Comparison of ENCODE assay signal across 21 cellular contexts in genomic region chr13:99527346-99527745, GRCh38. TPM values are rescaled to one million over a fixed set of nuclear protein-coding genes. Genes with fewer than 3 reads are reported as not detected.
DNase-seq lines count a peak whose midpoint lies in the region; ATAC-seq and TF ChIP-seq lines count a peak whose summit lies in the region.
"Had no signal": no experiment of that assay in that cellular context is flagged by ENCODE, and none has a peak within 500 bp of the region (broad histone marks: within the 10 kb centered on the region; RNA-seq: fewer than 3 reads in every experiment).

No MANE protein-coding gene starts in this region.

- TF ChIP-seq CTCF in HEK293 (tag by site-specific recombination; IDR thresholded peaks at IDR 0.05), result no peak

- peaks cover 8 to 51% of the 10 kb centered on the region in 2 experiments for H3K36me3 ChIP-seq in HEK293 (ENCODE audit: control insufficient read depth in 2 of 2, insufficient read depth in 1 of 2, low read length in 2 of 2)
- H3K36me3 ChIP-seq: ovary had no signal

- intact Hi-C loops in activated T-helper 2 cell treated with anti-CD3 and anti-CD28 coated beads, Interferon-gamma antibody, Interleukin-2, Interleukin-4, amounts not matched to agents 10 μg/mL and 5 μg/mL and 100 μg/mL, durations not matched to agents 14 hours and 24 hours and 36 hours (cut with micrococcal nuclease), result loop anchor here (5.0 kb wide), 1 partner anchor 90 kb away; no protein-coding TSS in a partner anchor

- H3K4me1 Mint-ChIP-seq in activated naive CD4-positive, alpha-beta T cell treated with anti-CD3 and anti-CD28 coated beads, Interleukin-2, amount 10 ng/mL, durations not matched to agents 7 days and 5 days, result peaks cover 28% of the 10 kb centered on the region
- H3K4me1 Mint-ChIP-seq in activated T-helper 2 cell treated with anti-CD3 and anti-CD28 coated beads, Interferon-gamma antibody, Interleukin-2, Interleukin-4, amounts not matched to agents 10 μg/mL and 5 μg/mL and 100 μg/mL, durations not matched to agents 14 hours and 24 hours and 36 hours (ENCODE audit: low read depth), result peaks cover 35% of the 10 kb centered on the region
- peaks cover 39% of the 10 kb centered on the region for H3K4me1 Mint-ChIP-seq in stimulated activated effector memory CD8-positive, alpha-beta T cell treated with anti-CD3 and anti-CD28 coated beads, Interleukin-12 subunit alpha, Interleukin-12 subunit beta, amount 100 ng/mL, for 72 hours

- H3K4me3 Mint-ChIP-seq in activated naive CD4-positive, alpha-beta T cell treated with anti-CD3 and anti-CD28 coated beads, Interleukin-2, amount 10 ng/mL, durations not matched to agents 7 days and 5 days, result no peak overlapping the region
- no peak overlapping the region for H3K4me3 Mint-ChIP-seq in activated T-helper 2 cell treated with anti-CD3 and anti-CD28 coated beads, Interferon-gamma antibody, Interleukin-2, Interleukin-4, amounts not matched to agents 10 μg/mL and 5 μg/mL and 100 μg/mL, durations not matched to agents 14 hours and 24 hours and 36 hours (ENCODE audit: low read depth)
- H3K4me3 Mint-ChIP-seq in stimulated activated effector memory CD8-positive, alpha-beta T cell treated with anti-CD3 and anti-CD28 coated beads, Interleukin-12 subunit alpha, Interleukin-12 subunit beta, amount 100 ng/mL, for 72 hours, result no peak overlapping the region
- H3K4me3 Mint-ChIP-seq: nephron progenitor cell, type B pancreatic cell had no signal

- ATAC-seq in stimulated activated effector memory CD8-positive, alpha-beta T cell treated with anti-CD3 and anti-CD28 coated beads, Interleukin-12 subunit alpha, Interleukin-12 subunit beta, amount 100 ng/mL, for 72 hours, result no peak

- H3K9me3 Mint-ChIP-seq in activated naive CD4-positive, alpha-beta T cell treated with anti-CD3 and anti-CD28 coated beads, Interleukin-2, amount 10 ng/mL, durations not matched to agents 7 days and 5 days, result peaks cover 5% of the 10 kb centered on the region
- H3K9me3 Mint-ChIP-seq in activated T-helper 2 cell treated with anti-CD3 and anti-CD28 coated beads, Interferon-gamma antibody, Interleukin-2, Interleukin-4, amounts not matched to agents 10 μg/mL and 5 μg/mL and 100 μg/mL, durations not matched to agents 14 hours and 24 hours and 36 hours, result no peaks in the 10 kb centered on the region
- no peaks in the 10 kb centered on the region for H3K9me3 Mint-ChIP-seq in stimulated activated effector memory CD8-positive, alpha-beta T cell treated with anti-CD3 and anti-CD28 coated beads, Interleukin-12 subunit alpha, Interleukin-12 subunit beta, amount 100 ng/mL, for 72 hours
- H3K9me3 Mint-ChIP-seq: nephron progenitor cell, type B pancreatic cell had no signal

- POLR2A ChIA-PET in HEK293 (lab: Yijun Ruan, JAX), result no interaction called here

- H3K27ac Mint-ChIP-seq in activated naive CD4-positive, alpha-beta T cell treated with anti-CD3 and anti-CD28 coated beads, Interleukin-2, amount 10 ng/mL, durations not matched to agents 7 days and 5 days, result peak overlapping the region; percentile 50
- H3K27ac Mint-ChIP-seq in activated T-helper 2 cell treated with anti-CD3 and anti-CD28 coated beads, Interferon-gamma antibody, Interleukin-2, Interleukin-4, amounts not matched to agents 10 μg/mL and 5 μg/mL and 100 μg/mL, durations not matched to agents 14 hours and 24 hours and 36 hours, result no peak overlapping the region
- H3K27ac Mint-ChIP-seq in stimulated activated effector memory CD8-positive, alpha-beta T cell treated with anti-CD3 and anti-CD28 coated beads, Interleukin-12 subunit alpha, Interleukin-12 subunit beta, amount 100 ng/mL, for 72 hours, result peak overlapping the region; percentile 46
- H3K27ac Mint-ChIP-seq: type B pancreatic cell had no signal

- CTCF ChIA-PET in activated naive CD4-positive, alpha-beta T cell treated with anti-CD3 and anti-CD28 coated beads, Interleukin-2, amount 10 ng/mL, durations not matched to agents 7 days and 5 days (lab: Charles Lee), result interaction anchor here (0.7 kb wide), 1 partner anchor 633 kb away, joined by 4 read pairs; no protein-coding TSS in a partner anchor
- CTCF ChIA-PET in HEK293 (lab: Yijun Ruan, JAX), result no interaction called here

- H3K36me3 Mint-ChIP-seq in activated naive CD4-positive, alpha-beta T cell treated with anti-CD3 and anti-CD28 coated beads, Interleukin-2, amount 10 ng/mL, durations not matched to agents 7 days and 5 days, result peaks cover 67% of the 10 kb centered on the region
- peaks cover 62% of the 10 kb centered on the region for H3K36me3 Mint-ChIP-seq in activated T-helper 2 cell treated with anti-CD3 and anti-CD28 coated beads, Interferon-gamma antibody, Interleukin-2, Interleukin-4, amounts not matched to agents 10 μg/mL and 5 μg/mL and 100 μg/mL, durations not matched to agents 14 hours and 24 hours and 36 hours (ENCODE audit: low read depth)
- peaks cover 80% of the 10 kb centered on the region for H3K36me3 Mint-ChIP-seq in stimulated activated effector memory CD8-positive, alpha-beta T cell treated with anti-CD3 and anti-CD28 coated beads, Interleukin-12 subunit alpha, Interleukin-12 subunit beta, amount 100 ng/mL, for 72 hours

- H3K27ac ChIP-seq in HEK293 (ENCODE audit: extremely low read depth, low read depth, low read length), result no peak overlapping the region
- H3K27ac ChIP-seq: brain microvascular endothelial cell, ovary, RWPE1, skin epidermis had no signal

- no peaks in the 10 kb centered on the region for H3K4me1 ChIP-seq in HEK293 (ENCODE audit: control insufficient read depth, insufficient read depth, low read length)

- peak; percentile 59 for DNase-seq in activated naive CD4-positive, alpha-beta T cell treated with anti-CD3 and anti-CD28 coated beads, Interleukin-2, amount 10 ng/mL, durations not matched to agents 7 days and 5 days
- no peak for DNase-seq in activated naive CD4-positive, alpha-beta T cell (lab: John Stamatoyannopoulos, UW)
- DNase-seq in activated T-helper 2 cell treated with anti-CD3 and anti-CD28 coated beads, Interferon-gamma antibody, Interleukin-2, Interleukin-4, amounts not matched to agents 10 μg/mL and 5 μg/mL and 100 μg/mL, durations not matched to agents 14 hours and 24 hours and 36 hours (ENCODE audit: low spot score), result peak; percentile 25
- DNase-seq in stimulated activated effector memory CD8-positive, alpha-beta T cell treated with anti-CD3 and anti-CD28 coated beads, Interleukin-12 subunit alpha, Interleukin-12 subunit beta, amount 100 ng/mL, for 72 hours (ENCODE audit: low spot score in 2 of 2), result no peak
- DNase-seq in hippocampal formation (lab: John Stamatoyannopoulos, UW) (no peak), DMS 273 treated with DMSO at 0.1 percent for 48 hours (lab: John Stamatoyannopoulos, UW) (no peak)
- DNase-seq: activated gamma-delta T cell treated with Interleukin-2 at 50 U/mL for 16 hours, activated T-cell treated with anti-CD3 and anti-CD28 coated beads for 4 hours, amniotic stem cell, brain microvascular endothelial cell, Calu3, KG1, MG63, NCI-H1417 treated with DMSO at 0.1 percent for 48 hours, NCI-H446 treated with DMSO at 0.1 percent for 48 hours, nephron progenitor cell, ovary had no signal

- H3K4me3 ChIP-seq in HEK293 (ENCODE audit: low read depth, low read length), result no peak overlapping the region
- H3K4me3 ChIP-seq: MG63, ovary, skin epidermis had no signal

- no peaks in the 10 kb centered on the region for H3K27me3 Mint-ChIP-seq in activated naive CD4-positive, alpha-beta T cell treated with anti-CD3 and anti-CD28 coated beads, Interleukin-2, amount 10 ng/mL, durations not matched to agents 7 days and 5 days
- no peaks in the 10 kb centered on the region for H3K27me3 Mint-ChIP-seq in activated T-helper 2 cell treated with anti-CD3 and anti-CD28 coated beads, Interferon-gamma antibody, Interleukin-2, Interleukin-4, amounts not matched to agents 10 μg/mL and 5 μg/mL and 100 μg/mL, durations not matched to agents 14 hours and 24 hours and 36 hours (ENCODE audit: low read depth)
- H3K27me3 Mint-ChIP-seq: type B pancreatic cell had no signal

- no peaks in the 10 kb centered on the region for H3K9me3 ChIP-seq in HEK293 (ENCODE audit: control insufficient read depth, insufficient read depth, low read depth, low read length)
- H3K9me3 ChIP-seq: MG63, ovary had no signal

TF ChIP-seq in HEK293, 187 proteins besides CTCF, POLR2A, EP300 and RAD21:
- TF ChIP-seq ZFHX2 (tag by site-specific recombination; conservative IDR thresholded peaks at IDR 0.05) (peak; percentile 39), ZNF292 (tag by site-specific recombination; IDR thresholded peaks at IDR 0.05; ENCODE audit: borderline replicate concordance, low read depth) (no peak)

RNA-seq across cellular contexts. Expression of gene TM9SF2, which starts 26.1 kb away (rescaled TPM):
- total RNA-seq in activated T-helper 2 cell treated with anti-CD3 and anti-CD28 coated beads, Interferon-gamma antibody, Interleukin-2, Interleukin-4, amounts not matched to agents 10 μg/mL and 5 μg/mL and 100 μg/mL, durations not matched to agents 14 hours and 24 hours and 36 hours, result 77.5 and 78.5 TPM in 2 replicates

Comparison
In these comparisons a context has a peak if more than half of its experiments do, and no peak if none do; other contexts are left out.
1. DNase-seq: peak in activated naive CD4-positive, alpha-beta T cell treated with anti-CD3 and anti-CD28 coated beads, Interleukin-2, amount 10 ng/mL, durations not matched to agents 7 days and 5 days (single experiment) and activated T-helper 2 cell treated with anti-CD3 and anti-CD28 coated beads, Interferon-gamma antibody, Interleukin-2, Interleukin-4, amounts not matched to agents 10 μg/mL and 5 μg/mL and 100 μg/mL, durations not matched to agents 14 hours and 24 hours and 36 hours (single experiment); none in activated naive CD4-positive, alpha-beta T cell (0 of 4), stimulated activated effector memory CD8-positive, alpha-beta T cell treated with anti-CD3 and anti-CD28 coated beads, Interleukin-12 subunit alpha, Interleukin-12 subunit beta, amount 100 ng/mL, for 72 hours (0 of 2), hippocampal formation (0 of 2) and DMS 273 treated with DMSO at 0.1 percent for 48 hours (single experiment).